28 cellular contexts compared by ENCODE assay signal in genomic region chr7:54663186-54663585, GRCh38.
A peak's percentile ranks its signal among the peaks of the same experiment; 100 is the strongest.
DNase-seq lines count a peak whose midpoint lies in the region; ATAC-seq and TF ChIP-seq lines count a peak whose summit lies in the region.
"Had no signal": no experiment of that assay in that cellular context is flagged by ENCODE, and none has a peak within 500 bp of the region (broad histone marks: within the 10 kb centered on the region; RNA-seq: fewer than 3 reads in every experiment).

No MANE protein-coding gene starts in this region.

- no peaks in the 10 kb centered on the region for H3K36me3 Mint-ChIP-seq in activated T-cell treated with anti-CD3 and anti-CD28 coated beads, Interleukin-2, amount 50 U/mL, for 72 hours (ENCODE audit: insufficient read depth in 2 of 2)
- H3K36me3 Mint-ChIP-seq in activated T-cell treated with anti-CD3 and anti-CD28 coated beads, Interleukin-2, amount 50 U/mL, for 4 hours (ENCODE audit: insufficient read depth), result no peaks in the 10 kb centered on the region
- H3K36me3 Mint-ChIP-seq in endodermal cell (ENCODE audit: low read depth), result no peaks in the 10 kb centered on the region
- H3K36me3 Mint-ChIP-seq in nephron (ENCODE audit: low read depth), result no peaks in the 10 kb centered on the region
- peaks cover 7% of the 10 kb centered on the region for H3K36me3 Mint-ChIP-seq in natural killer cell
- H3K36me3 Mint-ChIP-seq: CD4-positive, CD25-positive, alpha-beta regulatory T cell; IgD-negative memory B cell; immature natural killer cell; memory B cell had no signal

- no peak overlapping the region for H3K9ac ChIP-seq in endodermal cell (ENCODE audit: extremely low read depth, low read length, poor library complexity, severe bottlenecking)

- H3K4me3 ChIP-seq in endodermal cell (ENCODE audit: low read length) (no peak overlapping the region), mucosa of descending colon (no peak overlapping the region)
- H3K4me3 ChIP-seq: body of pancreas had no signal

- TF ChIP-seq CTCF in endodermal cell (conservative IDR thresholded peaks at IDR 0.05) (no peak), nephron (IDR thresholded peaks at IDR 0.05; ENCODE audit: unreplicated experiment in 3 of 3) (no peak), natural killer cell (IDR thresholded peaks at IDR 0.05) (no peak), mucosa of descending colon (IDR thresholded peaks at IDR 0.05) (no peak)

- H3K4me1 Mint-ChIP-seq in activated T-cell treated with anti-CD3 and anti-CD28 coated beads, Interleukin-2, amount 50 U/mL, for 72 hours (ENCODE audit: low read depth), result peaks cover 10% of the 10 kb centered on the region
- H3K4me1 Mint-ChIP-seq in activated T-cell treated with anti-CD3 and anti-CD28 coated beads, Interleukin-2, amount 50 U/mL, for 4 hours (ENCODE audit: low read depth), result peaks cover 5% of the 10 kb centered on the region
- peaks cover 17% of the 10 kb centered on the region for H3K4me1 Mint-ChIP-seq in endodermal cell
- H3K4me1 Mint-ChIP-seq in nephron, result peaks cover 17% of the 10 kb centered on the region
- H3K4me1 Mint-ChIP-seq in natural killer cell, result no peaks in the 10 kb centered on the region

- no peak overlapping the region for H3K27ac Mint-ChIP-seq in activated T-cell treated with anti-CD3 and anti-CD28 coated beads, Interleukin-2, amount 50 U/mL, for 72 hours
- no peak overlapping the region for H3K27ac Mint-ChIP-seq in endodermal cell
- no peak overlapping the region for H3K27ac Mint-ChIP-seq in nephron
- no peak overlapping the region for H3K27ac Mint-ChIP-seq in natural killer cell
- H3K27ac Mint-ChIP-seq: CD4-positive, CD25-positive, alpha-beta regulatory T cell; memory B cell had no signal

- H3K27ac ChIP-seq in endodermal cell (ENCODE audit: low read depth, low read length), result no peak overlapping the region
- H3K27ac ChIP-seq: body of pancreas, heart right ventricle, pancreas, spleen, suprapubic skin had no signal

- H3K9me3 ChIP-seq in endodermal cell (ENCODE audit: control insufficient read depth, low read length) (peaks cover 9% of the 10 kb centered on the region), mucosa of descending colon (no peaks in the 10 kb centered on the region)
- H3K9me3 ChIP-seq: body of pancreas, pancreas, spleen, suprapubic skin had no signal

- DNase-seq in activated T-cell treated with anti-CD3 and anti-CD28 coated beads, Interleukin-2, amount 50 U/mL, for 72 hours, result no peak
- DNase-seq in activated T-cell treated with anti-CD3 and anti-CD28 coated beads, Interleukin-2, amount 50 U/mL, for 4 hours, result no peak
- DNase-seq in endodermal cell, result peak; percentile 48
- no peak for DNase-seq in natural killer cell
- no peak for DNase-seq in dermis blood vessel endothelial cell
- no peak for DNase-seq in mucosa of descending colon
- DNase-seq: 8988T; activated CD4-positive, alpha-beta T cell treated with anti-CD3 and anti-CD28 coated beads for 4 hours; activated T-cell treated with anti-CD3 and anti-CD28 coated beads, Interleukin-2, amount 50 U/mL, for 1 hour; body of pancreas; CD4-positive, CD25-positive, alpha-beta regulatory T cell; heart right ventricle; immature natural killer cell; left colon; NCI-H1105 treated with DMSO at 0.1 percent for 48 hours; NCI-H1930; NCI-H524 treated with DMSO at 0.1 percent for 48 hours; pancreas; PC-3; right cardiac atrium; spleen; stimulated activated CD4-positive, alpha-beta T cell treated with anti-CD3 and anti-CD28 coated beads, Interleukin-4, amount 100 ng/mL, for 1 hour; T-helper 2 cell had no signal

- H3K4me3 Mint-ChIP-seq in activated T-cell treated with anti-CD3 and anti-CD28 coated beads, Interleukin-2, amount 50 U/mL, for 72 hours, result peak overlapping the region; percentile 45 to 73
- H3K4me3 Mint-ChIP-seq in activated T-cell treated with anti-CD3 and anti-CD28 coated beads, Interleukin-2, amount 50 U/mL, for 4 hours, result no peak overlapping the region
- H3K4me3 Mint-ChIP-seq in endodermal cell, result peak overlapping the region; percentile 65
- H3K4me3 Mint-ChIP-seq in nephron, result peak overlapping the region; percentile 87 to 89 (median 89)
- no peak overlapping the region for H3K4me3 Mint-ChIP-seq in natural killer cell
- H3K4me3 Mint-ChIP-seq: CD4-positive, CD25-positive, alpha-beta regulatory T cell had no signal

- intact Hi-C loops in natural killer cell (cut with micrococcal nuclease), result no loop called here
- intact Hi-C loops in mucosa of descending colon (cut with DNase I, micrococcal nuclease), result no loop called here

- no peaks in the 10 kb centered on the region for H3K4me1 ChIP-seq in endodermal cell (ENCODE audit: control insufficient read depth, insufficient read depth, low read length)
- no peaks in the 10 kb centered on the region for H3K4me1 ChIP-seq in mucosa of descending colon (ENCODE audit: low read depth)
- H3K4me1 ChIP-seq: pancreas had no signal

- 68 to 75% methylated on average over 10 to 13 of the region's 13 CpGs for WGBS in endodermal cell (ENCODE audit: insufficient coverage in 1 of 2, insufficient read length in 1 of 2), 2 experiments

- H3K27me3 ChIP-seq in endodermal cell (ENCODE audit: control insufficient read depth, insufficient read depth, low read length, poor library complexity, severe bottlenecking), result peaks cover 70% of the 10 kb centered on the region
- H3K27me3 ChIP-seq: body of pancreas had no signal

- ATAC-seq in activated T-cell treated with anti-CD3 and anti-CD28 coated beads, Interleukin-2, amount 50 U/mL, for 72 hours (replicated peaks in 1 of 2), result no peak
- ATAC-seq in activated T-cell treated with anti-CD3 and anti-CD28 coated beads, Interleukin-2, amount 50 U/mL, for 4 hours, result no peak
- ATAC-seq in natural killer cell (no peak), mucosa of descending colon (no peak), HG03565 (IDR thresholded peaks at IDR 0.05; ENCODE audit: unreplicated experiment) (no peak)

- H3K36me3 ChIP-seq in endodermal cell (ENCODE audit: control insufficient read depth, insufficient read depth, low read length), result no peaks in the 10 kb centered on the region
- H3K36me3 ChIP-seq in mucosa of descending colon (ENCODE audit: low read depth), result no peaks in the 10 kb centered on the region
- H3K36me3 ChIP-seq: heart right ventricle, pancreas, spleen, suprapubic skin had no signal

- H3K27me3 Mint-ChIP-seq in activated T-cell treated with anti-CD3 and anti-CD28 coated beads, Interleukin-2, amount 50 U/mL, for 72 hours (ENCODE audit: low read depth), result peaks cover 21% of the 10 kb centered on the region
- H3K27me3 Mint-ChIP-seq in activated T-cell treated with anti-CD3 and anti-CD28 coated beads, Interleukin-2, amount 50 U/mL, for 4 hours (ENCODE audit: low read depth), result peaks cover 26% of the 10 kb centered on the region
- H3K27me3 Mint-ChIP-seq in endodermal cell (ENCODE audit: insufficient read depth) (peaks cover 55% of the 10 kb centered on the region), nephron (ENCODE audit: low read depth) (peaks cover 76% of the 10 kb centered on the region), natural killer cell (ENCODE audit: low read depth in 2 of 2) (peaks cover 13 to 20% of the 10 kb centered on the region in 2 donors)

- no peaks in the 10 kb centered on the region for H3K9me3 Mint-ChIP-seq in activated T-cell treated with anti-CD3 and anti-CD28 coated beads, Interleukin-2, amount 50 U/mL, for 72 hours
- H3K9me3 Mint-ChIP-seq in activated T-cell treated with anti-CD3 and anti-CD28 coated beads, Interleukin-2, amount 50 U/mL, for 4 hours, result peaks cover 4% of the 10 kb centered on the region
- H3K9me3 Mint-ChIP-seq in endodermal cell (peaks cover 4% of the 10 kb centered on the region), nephron (peaks cover 2% of the 10 kb centered on the region), natural killer cell (peaks cover 2 to 7% of the 10 kb centered on the region in 2 donors)
- H3K9me3 Mint-ChIP-seq: memory B cell had no signal

Comparison
In these comparisons a context has a peak if more than half of its experiments do, and no peak if none do; other contexts are left out.
1. H3K4me3 Mint-ChIP-seq: peak in activated T-cell treated with anti-CD3 and anti-CD28 coated beads, Interleukin-2, amount 50 U/mL, for 72 hours (2 of 2), endodermal cell (single experiment) and nephron (3 of 3); none in activated T-cell treated with anti-CD3 and anti-CD28 coated beads, Interleukin-2, amount 50 U/mL, for 4 hours (single experiment) and natural killer cell (single experiment).